Comparison of ENCODE assay signal across 25 cellular contexts in genomic region chr22:32536352-32536751, GRCh38.
"Had no signal": no experiment of that assay in that cellular context is flagged by ENCODE, and none has a peak within 500 bp of the region (broad histone marks: within the 10 kb centered on the region; RNA-seq: fewer than 3 reads in every experiment).

No MANE protein-coding gene starts in this region.

- H3K9ac ChIP-seq: neural progenitor cell had no signal

- H3K4me2 ChIP-seq: neural progenitor cell had no signal

- H3K4me3 Mint-ChIP-seq: activated CD4-positive, alpha-beta T cell treated with anti-CD3 and anti-CD28 coated beads, Interleukin-2, amount 10 ng/mL, durations not matched to agents 7 days and 5 days; activated CD8-positive, alpha-beta T cell treated with anti-CD3 and anti-CD28 coated beads for 36 hours; activated naive CD4-positive, alpha-beta T cell treated with anti-CD3 and anti-CD28 coated beads, Interleukin-2, amount 50 U/mL, for 24 hours; activated naive CD8-positive, alpha-beta T cell treated with anti-CD3 and anti-CD28 coated beads, Interleukin-2, amount 50 U/mL, for 24 hours; activated T-cell treated with anti-CD3 and anti-CD28 coated beads, Interleukin-2, amount 50 U/mL, for 4 hours; immature natural killer cell; natural killer cell; neural progenitor cell had no signal

- DNase-seq: activated CD4-positive, alpha-beta T cell treated with anti-CD3 and anti-CD28 coated beads for 1 hour; activated CD4-positive, alpha-beta T cell treated with anti-CD3 and anti-CD28 coated beads, Interleukin-2, amount 10 ng/mL, durations not matched to agents 7 days and 5 days; activated CD8-positive, alpha-beta T cell treated with anti-CD3 and anti-CD28 coated beads for 36 hours; activated naive CD8-positive, alpha-beta T cell treated with anti-CD3 and anti-CD28 coated beads, Interleukin-2, amount 50 U/mL, for 24 hours; activated T-cell treated with anti-CD3 and anti-CD28 coated beads, Interleukin-2, amount 50 U/mL, for 4 hours; amygdala; caudate nucleus; foreskin fibroblast; head of caudate nucleus; hippocampal formation; immature natural killer cell; kidney; left colon; natural killer cell; posterior cingulate gyrus; spleen; stimulated activated naive CD4-positive, alpha-beta T cell; tibial artery; upper lobe of right lung had no signal

- H3K27ac Mint-ChIP-seq: activated CD4-positive, alpha-beta T cell treated with anti-CD3 and anti-CD28 coated beads, Interleukin-2, amount 10 ng/mL, durations not matched to agents 7 days and 5 days; activated CD8-positive, alpha-beta T cell treated with anti-CD3 and anti-CD28 coated beads for 36 hours; activated naive CD4-positive, alpha-beta T cell treated with anti-CD3 and anti-CD28 coated beads, Interleukin-2, amount 50 U/mL, for 24 hours; activated naive CD8-positive, alpha-beta T cell treated with anti-CD3 and anti-CD28 coated beads, Interleukin-2, amount 50 U/mL, for 24 hours; activated T-helper 2 cell treated with anti-CD3 and anti-CD28 coated beads, Interferon-gamma antibody, Interleukin-2, Interleukin-4, amounts not matched to agents 10 μg/mL and 5 μg/mL and 100 μg/mL, durations not matched to agents 14 hours and 24 hours and 36 hours; immature natural killer cell; natural killer cell; neural progenitor cell had no signal

- H3K9me3 ChIP-seq: spleen, suprapubic skin, tibial artery, upper lobe of right lung had no signal

- ATAC-seq: activated CD8-positive, alpha-beta T cell treated with anti-CD3 and anti-CD28 coated beads for 36 hours; activated naive CD8-positive, alpha-beta T cell treated with anti-CD3 and anti-CD28 coated beads, Interleukin-2, amount 50 U/mL, for 24 hours; activated T-cell treated with anti-CD3 and anti-CD28 coated beads, Interleukin-2, amount 50 U/mL, for 4 hours; esophagus mucosa; left colon; natural killer cell; right cardiac atrium; upper lobe of right lung had no signal

- H3K27me3 Mint-ChIP-seq: activated CD8-positive, alpha-beta T cell treated with anti-CD3 and anti-CD28 coated beads for 36 hours; activated naive CD4-positive, alpha-beta T cell treated with anti-CD3 and anti-CD28 coated beads, Interleukin-2, amount 50 U/mL, for 24 hours had no signal

- H3K36me3 Mint-ChIP-seq: activated naive CD4-positive, alpha-beta T cell treated with anti-CD3 and anti-CD28 coated beads, Interleukin-2, amount 50 U/mL, for 24 hours; immature natural killer cell; natural killer cell; neural progenitor cell had no signal

- H3K4me3 ChIP-seq: neural progenitor cell, spleen, suprapubic skin, tibial artery, upper lobe of right lung had no signal

- H3K9me3 Mint-ChIP-seq: activated CD4-positive, alpha-beta T cell treated with anti-CD3 and anti-CD28 coated beads, Interleukin-2, amount 10 ng/mL, durations not matched to agents 7 days and 5 days; activated CD8-positive, alpha-beta T cell treated with anti-CD3 and anti-CD28 coated beads for 36 hours; activated naive CD4-positive, alpha-beta T cell treated with anti-CD3 and anti-CD28 coated beads, Interleukin-2, amount 50 U/mL, for 24 hours; activated naive CD8-positive, alpha-beta T cell treated with anti-CD3 and anti-CD28 coated beads, Interleukin-2, amount 50 U/mL, for 24 hours; activated T-cell treated with anti-CD3 and anti-CD28 coated beads, Interleukin-2, amount 50 U/mL, for 4 hours; activated T-helper 2 cell treated with anti-CD3 and anti-CD28 coated beads, Interferon-gamma antibody, Interleukin-2, Interleukin-4, amounts not matched to agents 10 μg/mL and 5 μg/mL and 100 μg/mL, durations not matched to agents 14 hours and 24 hours and 36 hours; immature natural killer cell; natural killer cell; neural progenitor cell had no signal

- H3K36me3 ChIP-seq: neural progenitor cell, spleen, suprapubic skin, tibial artery, upper lobe of right lung had no signal

- H3K27me3 ChIP-seq: neural progenitor cell, suprapubic skin, upper lobe of right lung had no signal

- H2AFZ ChIP-seq: neural progenitor cell had no signal

- H3K27ac ChIP-seq: neural progenitor cell, tibial artery, upper lobe of right lung had no signal

- H3K4me1 Mint-ChIP-seq: activated CD4-positive, alpha-beta T cell treated with anti-CD3 and anti-CD28 coated beads, Interleukin-2, amount 10 ng/mL, durations not matched to agents 7 days and 5 days; activated naive CD4-positive, alpha-beta T cell treated with anti-CD3 and anti-CD28 coated beads, Interleukin-2, amount 50 U/mL, for 24 hours; activated naive CD8-positive, alpha-beta T cell treated with anti-CD3 and anti-CD28 coated beads, Interleukin-2, amount 50 U/mL, for 24 hours; immature natural killer cell; natural killer cell had no signal

- FAIRE-seq: kidney had no signal
